1 cellular context compared by ENCODE assay signal in the genomic region with DNA sequence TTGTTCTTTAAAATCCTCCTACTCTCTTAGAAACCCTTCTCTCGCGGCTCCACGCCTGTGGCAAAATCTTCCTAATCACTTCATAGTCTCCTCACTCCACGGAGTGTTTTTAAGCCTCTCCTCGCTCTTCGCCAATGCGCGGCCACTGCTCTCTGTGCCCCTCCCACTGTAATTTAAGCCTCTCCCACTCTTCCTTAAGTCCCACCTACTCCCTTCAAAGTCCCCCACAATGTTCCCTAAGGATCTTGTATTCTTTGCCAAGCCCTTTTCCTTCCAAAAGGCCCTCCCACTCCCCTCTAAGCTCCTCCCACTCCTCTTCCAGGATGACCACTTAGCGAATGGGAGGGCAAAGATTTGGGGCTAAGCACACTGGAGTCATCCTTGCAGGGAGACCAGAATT.
TF ChIP-seq lines count a peak whose summit lies in the region.

No MANE protein-coding gene starts in this region.

TF ChIP-seq in HCT116, 20 proteins besides CTCF, POLR2A, EP300 and RAD21:
- no peak for TF ChIP-seq SP1 (IDR thresholded peaks at IDR 0.05; ENCODE audit: low read depth)
- TF ChIP-seq EZH2 (IDR thresholded peaks at IDR 0.05) = no peak
- no peak for TF ChIP-seq ZNF274 (IDR thresholded peaks at IDR 0.05; ENCODE audit: low read depth, low read length)
- no peak for TF ChIP-seq YY1 (IDR thresholded peaks at IDR 0.05; ENCODE audit: extremely low read depth, insufficient replicate concordance, low read depth, low read length)
- no peak for TF ChIP-seq CBX3 (IDR thresholded peaks at IDR 0.05; ENCODE audit: low read depth)
- no peak for TF ChIP-seq EZH2phosphoT487 (IDR thresholded peaks at IDR 0.05; ENCODE audit: borderline replicate concordance)
- TF ChIP-seq, protein P1, sequence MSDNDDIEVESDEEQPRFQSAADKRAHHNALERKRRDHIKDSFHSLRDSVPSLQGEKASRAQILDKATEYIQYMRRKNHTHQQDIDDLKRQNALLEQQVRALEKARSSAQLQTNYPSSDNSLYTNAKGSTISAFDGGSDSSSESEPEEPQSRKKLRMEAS (IDR thresholded peaks at IDR 0.05) = no peak
- TF ChIP-seq, protein P2, sequence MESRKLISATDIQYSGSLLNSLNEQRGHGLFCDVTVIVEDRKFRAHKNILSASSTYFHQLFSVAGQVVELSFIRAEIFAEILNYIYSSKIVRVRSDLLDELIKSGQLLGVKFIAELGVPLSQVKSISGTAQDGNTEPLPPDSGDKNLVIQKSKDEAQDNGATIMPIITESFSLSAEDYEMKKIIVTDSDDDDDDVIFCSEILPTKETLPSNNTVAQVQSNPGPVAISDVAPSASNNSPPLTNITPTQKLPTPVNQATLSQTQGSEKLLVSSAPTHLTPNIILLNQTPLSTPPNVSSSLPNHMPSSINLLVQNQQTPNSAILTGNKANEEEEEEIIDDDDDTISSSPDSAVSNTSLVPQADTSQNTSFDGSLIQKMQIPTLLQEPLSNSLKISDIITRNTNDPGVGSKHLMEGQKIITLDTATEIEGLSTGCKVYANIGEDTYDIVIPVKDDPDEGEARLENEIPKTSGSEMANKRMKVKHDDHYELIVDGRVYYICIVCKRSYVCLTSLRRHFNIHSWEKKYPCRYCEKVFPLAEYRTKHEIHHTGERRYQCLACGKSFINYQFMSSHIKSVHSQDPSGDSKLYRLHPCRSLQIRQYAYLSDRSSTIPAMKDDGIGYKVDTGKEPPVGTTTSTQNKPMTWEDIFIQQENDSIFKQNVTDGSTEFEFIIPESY (IDR thresholded peaks at IDR 0.05; ENCODE audit: extremely low read depth, insufficient replicate concordance, low read length) = no peak
- no peak for TF ChIP-seq POLR2AphosphoS5 (IDR thresholded peaks at IDR 0.05; ENCODE audit: low read depth, low read length)
- TF ChIP-seq CEBPB (IDR thresholded peaks at IDR 0.05; ENCODE audit: low read depth) = no peak
- no peak for TF ChIP-seq ZFX (IDR thresholded peaks at IDR 0.05)
- no peak for TF ChIP-seq ELF1 (IDR thresholded peaks at IDR 0.05; ENCODE audit: borderline replicate concordance, low read depth)
- TF ChIP-seq EGR1 (IDR thresholded peaks at IDR 0.05; ENCODE audit: low read depth) = no peak
- TF ChIP-seq SIN3A (IDR thresholded peaks at IDR 0.05; ENCODE audit: low read depth) = no peak
- no peak for TF ChIP-seq FOSL1 (IDR thresholded peaks at IDR 0.05; ENCODE audit: low read depth)
- no peak for TF ChIP-seq SRF (IDR thresholded peaks at IDR 0.05; ENCODE audit: low read depth)
